1 cellular context compared by ENCODE assay signal in the genomic region with DNA sequence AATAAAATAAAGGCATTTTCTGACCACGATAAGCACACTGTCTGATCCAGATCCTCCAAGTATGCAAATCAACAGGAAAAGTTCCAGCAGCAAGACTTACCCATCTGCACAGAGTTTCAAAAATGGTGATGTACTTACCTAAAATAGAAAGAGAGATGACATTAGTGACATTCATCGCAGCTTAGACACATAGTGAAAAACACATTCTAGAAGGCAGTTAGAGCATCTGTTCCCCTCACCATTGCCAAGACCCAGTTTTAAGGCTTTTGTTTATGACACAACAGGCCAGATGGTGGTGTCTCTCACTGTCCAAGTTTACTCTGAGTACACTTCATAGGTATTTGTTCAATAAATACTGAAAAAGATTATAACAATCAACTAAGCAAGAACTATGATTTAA.
TF ChIP-seq lines count a peak whose summit lies in the region.

No MANE protein-coding gene starts in this region.

TF ChIP-seq in GM23338, 12 proteins besides CTCF, POLR2A, EP300 and RAD21 (continued from another document):
- TF ChIP-seq, protein P1, sequence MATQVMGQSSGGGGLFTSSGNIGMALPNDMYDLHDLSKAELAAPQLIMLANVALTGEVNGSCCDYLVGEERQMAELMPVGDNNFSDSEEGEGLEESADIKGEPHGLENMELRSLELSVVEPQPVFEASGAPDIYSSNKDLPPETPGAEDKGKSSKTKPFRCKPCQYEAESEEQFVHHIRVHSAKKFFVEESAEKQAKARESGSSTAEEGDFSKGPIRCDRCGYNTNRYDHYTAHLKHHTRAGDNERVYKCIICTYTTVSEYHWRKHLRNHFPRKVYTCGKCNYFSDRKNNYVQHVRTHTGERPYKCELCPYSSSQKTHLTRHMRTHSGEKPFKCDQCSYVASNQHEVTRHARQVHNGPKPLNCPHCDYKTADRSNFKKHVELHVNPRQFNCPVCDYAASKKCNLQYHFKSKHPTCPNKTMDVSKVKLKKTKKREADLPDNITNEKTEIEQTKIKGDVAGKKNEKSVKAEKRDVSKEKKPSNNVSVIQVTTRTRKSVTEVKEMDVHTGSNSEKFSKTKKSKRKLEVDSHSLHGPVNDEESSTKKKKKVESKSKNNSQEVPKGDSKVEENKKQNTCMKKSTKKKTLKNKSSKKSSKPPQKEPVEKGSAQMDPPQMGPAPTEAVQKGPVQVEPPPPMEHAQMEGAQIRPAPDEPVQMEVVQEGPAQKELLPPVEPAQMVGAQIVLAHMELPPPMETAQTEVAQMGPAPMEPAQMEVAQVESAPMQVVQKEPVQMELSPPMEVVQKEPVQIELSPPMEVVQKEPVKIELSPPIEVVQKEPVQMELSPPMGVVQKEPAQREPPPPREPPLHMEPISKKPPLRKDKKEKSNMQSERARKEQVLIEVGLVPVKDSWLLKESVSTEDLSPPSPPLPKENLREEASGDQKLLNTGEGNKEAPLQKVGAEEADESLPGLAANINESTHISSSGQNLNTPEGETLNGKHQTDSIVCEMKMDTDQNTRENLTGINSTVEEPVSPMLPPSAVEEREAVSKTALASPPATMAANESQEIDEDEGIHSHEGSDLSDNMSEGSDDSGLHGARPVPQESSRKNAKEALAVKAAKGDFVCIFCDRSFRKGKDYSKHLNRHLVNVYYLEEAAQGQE (IDR thresholded peaks at IDR 0.05; ENCODE audit: unreplicated experiment), result no peak
- TF ChIP-seq JUNB (IDR thresholded peaks at IDR 0.05; ENCODE audit: unreplicated experiment) (no peak), STAT1 (IDR thresholded peaks at IDR 0.05; ENCODE audit: unreplicated experiment) (no peak), ZNF114 (CRISPR knock-in tag; IDR thresholded peaks at IDR 0.05) (no peak), EZH2phosphoT487 (IDR thresholded peaks at IDR 0.05; ENCODE audit: unreplicated experiment) (no peak), POLR2AphosphoS5 (IDR thresholded peaks at IDR 0.05; ENCODE audit: low read depth) (no peak)
